ENCODE assay signal across 8 cellular contexts in genomic region chr2:230327418-230328154, GRCh38. TPM values are rescaled to one million over a fixed set of nuclear protein-coding genes. Genes with fewer than 3 reads are reported as not detected.
DNase-seq lines count a peak whose midpoint lies in the region; ATAC-seq, FAIRE-seq and TF ChIP-seq lines count a peak whose summit lies in the region.

No MANE protein-coding gene starts in this region.

- POLR2A ChIA-PET in naive thymus-derived CD4-positive, alpha-beta T cell (lab: Charles Lee): interaction anchor here (0.5 to 5.3 kb wide), 18 partner anchors 9 to 275 kb away, joined by 3 to 52 read pairs (median 3); partner anchors contain the start of genes SP100 and SP110

- peaks cover 17 to 31% of the 10 kb centered on the region in 2 donors for H3K4me1 ChIP-seq in naive thymus-derived CD4-positive, alpha-beta T cell (ENCODE audit: control insufficient read depth in 2 of 2, insufficient read depth in 2 of 2, low read length in 2 of 2)

- H3K4me3 Mint-ChIP-seq in HFFc6: peak overlapping the region; percentile 93
- H3K4me3 Mint-ChIP-seq in naive thymus-derived CD4-positive, alpha-beta T cell: peak overlapping the region; percentile 90 to 100 (median 94)

- peak overlapping the region; percentile 86 for H3K4me3 ChIP-seq in naive thymus-derived CD4-positive, alpha-beta T cell (ENCODE audit: low read length)

- no peaks in the 10 kb centered on the region for H3K9me3 ChIP-seq in naive thymus-derived CD4-positive, alpha-beta T cell (ENCODE audit: control insufficient read depth in 2 of 3, low read length in 3 of 3)

- H3K27ac Mint-ChIP-seq in HFFc6: peak overlapping the region; percentile 97
- H3K27ac Mint-ChIP-seq in naive thymus-derived CD4-positive, alpha-beta T cell: peak overlapping the region; percentile 95 to 99 (median 99)

- H3K36me3 ChIP-seq in naive thymus-derived CD4-positive, alpha-beta T cell (ENCODE audit: control insufficient read depth in 2 of 3, insufficient read depth in 3 of 3, low read length in 3 of 3): peaks cover 0 to 7% (median 0%) of the 10 kb centered on the region in 3 experiments

- H3K27me3 Mint-ChIP-seq in HFFc6 (ENCODE audit: insufficient read depth): peaks cover 5% of the 10 kb centered on the region; the same call in 1 of the 2 replicates
- no peaks in the 10 kb centered on the region for H3K27me3 Mint-ChIP-seq in naive thymus-derived CD4-positive, alpha-beta T cell

- DNase-seq in HFFc6: no peak
- peak; percentile 37 for DNase-seq in NCI-H1417 treated with DMSO at 0.1 percent for 48 hours (lab: John Stamatoyannopoulos, UW)
- DNase-seq in caudate nucleus (lab: John Stamatoyannopoulos, UW): no peak
- DNase-seq in naive thymus-derived CD4-positive, alpha-beta T cell: no peak
- DNase-seq in putamen (ENCODE audit: low spot score): no peak
- DNase-seq in stimulated activated CD4-positive, alpha-beta T cell treated with anti-CD3 and anti-CD28 coated beads, Interleukin-4, amount 100 ng/mL, for 24 hours: no peak
- no peak for DNase-seq in frontal cortex (ENCODE audit: low spot score in 2 of 2)

- H3K9me3 Mint-ChIP-seq in HFFc6: peaks cover 4% of the 10 kb centered on the region; the same call in 1 of the 2 replicates
- peaks cover 0 to 3% (median 0%) of the 10 kb centered on the region in 11 donors for H3K9me3 Mint-ChIP-seq in naive thymus-derived CD4-positive, alpha-beta T cell

- intact Hi-C loops in naive thymus-derived CD4-positive, alpha-beta T cell (cut with micrococcal nuclease): loop anchor here (1.0 to 10.0 kb wide), 10 partner anchors 8 to 727 kb away; partner anchors contain the start of genes CAB39 (in 1 of the 2), PSMD1 (in 1 of the 2) and SP110 (in 1 of the 2)

- peak overlapping the region; percentile 5 for H3K27ac ChIP-seq in caudate nucleus (ENCODE audit: low read depth, low read length)
- peak overlapping the region; percentile 92 for H3K27ac ChIP-seq in naive thymus-derived CD4-positive, alpha-beta T cell (ENCODE audit: low read depth, low read length)

- no peak for TF ChIP-seq CTCF in HFFc6 (IDR thresholded peaks at IDR 0.05)

- H3K4me1 Mint-ChIP-seq in HFFc6 (ENCODE audit: low read depth): peaks cover 63% of the 10 kb centered on the region
- H3K4me1 Mint-ChIP-seq in naive thymus-derived CD4-positive, alpha-beta T cell: peaks cover 58 to 86% (median 85%) of the 10 kb centered on the region in 7 donors

- CTCF ChIA-PET in naive thymus-derived CD4-positive, alpha-beta T cell (lab: Charles Lee): interaction anchor here (0.5 to 1.6 kb wide), 4 partner anchors 9 to 35 kb away, joined by 3 to 4 read pairs (median 4); no protein-coding TSS in a partner anchor

- H3K36me3 Mint-ChIP-seq in HFFc6 (ENCODE audit: low read depth): peaks cover 57% of the 10 kb centered on the region
- peaks cover 15 to 61% (median 37%) of the 10 kb centered on the region in 5 donors for H3K36me3 Mint-ChIP-seq in naive thymus-derived CD4-positive, alpha-beta T cell

- ATAC-seq in GM18508 (IDR thresholded peaks at IDR 0.05; ENCODE audit: insufficient read depth, unreplicated experiment): peak; percentile 45
- ATAC-seq in naive thymus-derived CD4-positive, alpha-beta T cell: peak; percentile 52

- FAIRE-seq in frontal cortex (lab: Jason Lieb, UNC): no peak

- H3K27me3 ChIP-seq in naive thymus-derived CD4-positive, alpha-beta T cell (ENCODE audit: control insufficient read depth in 2 of 2, insufficient read depth in 2 of 2, low read length in 2 of 2): no peaks in the 10 kb centered on the region

RNA-seq across cellular contexts. Expression of gene SP140L, which starts 0.6 kb away (rescaled TPM):
- total RNA-seq in HFFc6 (2021; fragmentation: NEBNext Ultra II Directional; extraction: Animal tissue kit (Norgen Biotek cat#: 25700)): 10 to 100 TPM; 18.4 to 23.9 (median 19.6) TPM
- 100 to 1,000 TPM in 2 of 5 experiments, 10 to 100 TPM in 3; 62.8 to 121 (median 89.5) TPM for total RNA-seq in naive thymus-derived CD4-positive, alpha-beta T cell
- 10 to 100 TPM; 34.1 to 42.4 TPM for polyA plus RNA-seq in naive thymus-derived CD4-positive, alpha-beta T cell
- 1.2 TPM for total RNA-seq in frontal cortex
